Comparison of ENCODE assay signal across 8 cellular contexts in the genomic region with DNA sequence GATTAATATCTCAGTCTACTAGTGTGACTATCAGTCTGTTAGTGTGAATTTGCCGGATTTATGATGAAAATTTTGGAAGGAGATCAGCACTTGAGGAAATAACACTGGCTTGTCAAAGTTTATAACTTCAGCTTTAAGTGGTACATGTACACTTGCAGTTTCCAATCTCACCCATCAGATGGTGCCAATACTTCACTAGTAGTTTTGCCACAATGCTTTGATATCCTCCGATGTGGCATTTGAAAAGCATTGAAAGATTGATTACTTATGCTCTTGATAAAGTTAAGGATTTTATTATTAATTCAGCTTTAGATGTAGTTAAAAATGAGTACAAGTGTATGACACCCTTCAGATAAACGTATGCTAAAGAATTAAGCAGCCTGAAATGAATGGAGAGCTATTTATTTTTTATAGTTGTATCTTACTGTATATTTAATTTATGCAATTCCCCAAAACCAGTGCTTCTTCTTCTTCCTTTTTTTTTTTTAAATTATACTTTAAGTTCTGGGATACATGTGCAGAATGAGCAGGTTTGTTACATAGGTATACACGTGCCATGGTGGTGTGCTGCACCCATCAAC.
DNase-seq lines count a peak whose midpoint lies in the region; ATAC-seq and TF ChIP-seq lines count a peak whose summit lies in the region.

No MANE protein-coding gene starts in this region.

- peak overlapping the region in 1 of 2 donors; percentile 61 for H3K27ac Mint-ChIP-seq in T-cell
- no peak overlapping the region for H3K27ac Mint-ChIP-seq in neural crest cell (ENCODE audit: unreplicated experiment)

- H3K9me3 Mint-ChIP-seq in T-cell (no peaks in the 10 kb centered on the region), neural crest cell (no peaks in the 10 kb centered on the region)

- H3K36me3 Mint-ChIP-seq in T-cell (no peaks in the 10 kb centered on the region), neural crest cell (ENCODE audit: low read depth) (no peaks in the 10 kb centered on the region)

- CTCF ChIA-PET in T-cell (lab: Charles Lee) = interaction anchor here (0.5 to 6.1 kb wide), 43 partner anchors 9 to 1709 kb away, joined by 3 to 137 read pairs (median 4); no protein-coding TSS in a partner anchor

- POLR2A ChIA-PET in T-cell (lab: Charles Lee) = interaction anchor here (0.7 to 0.9 kb wide), 2 partner anchors 91 to 697 kb away, joined by 3 to 5 read pairs; no protein-coding TSS in a partner anchor

- DNase-seq in AG09309 (ENCODE audit: low read depth) (peak; percentile 32), GM12864 (ENCODE audit: low read depth) (peak; percentile 5), NCI-H1930 (lab: John Stamatoyannopoulos, UW) (peak; percentile 56 to 59), T-cell (peak in 21 of 34 experiments; percentile 8 to 46 (median 27)), epithelial cell of proximal tubule (ENCODE audit: low read depth) (peak; percentile 40), neural crest cell (ENCODE audit: low read depth, low spot score) (no peak)

- H3K4me3 ChIP-seq in AG09309 (ENCODE audit: control insufficient read depth, low read depth, low read length) (no peak overlapping the region), GM12864 (ENCODE audit: low read depth, low read length) (no peak overlapping the region), epithelial cell of proximal tubule (ENCODE audit: low read depth, low read length) (no peak overlapping the region)

- peaks cover 0 to 2% (median 1%) of the 10 kb centered on the region in 3 donors for H3K4me1 Mint-ChIP-seq in T-cell
- no peaks in the 10 kb centered on the region for H3K4me1 Mint-ChIP-seq in neural crest cell

- ATAC-seq in T-cell (replicated peaks in 1 of 4) (peak in 3 of 4 experiments; percentile 60 to 71 (median 70)), HG02970 (IDR thresholded peaks at IDR 0.05; ENCODE audit: low FRiP score, unreplicated experiment) (no peak), GM18909 (IDR thresholded peaks at IDR 0.05; ENCODE audit: poor library complexity, unreplicated experiment) (no peak)

- TF ChIP-seq CTCF in AG09309 (IDR thresholded peaks at IDR 0.05; ENCODE audit: control insufficient read depth, insufficient read depth, low read depth, low read length, missing control alignments) = peak; percentile 74
- peak; percentile 64 for TF ChIP-seq CTCF in GM12864 (IDR thresholded peaks at IDR 0.05; ENCODE audit: low read depth, low read length, missing control alignments)
- peak; percentile 88 for TF ChIP-seq CTCF in epithelial cell of proximal tubule (conservative IDR thresholded peaks at IDR 0.05; ENCODE audit: low read depth, low read length)
- TF ChIP-seq CTCF in neural crest cell (conservative IDR thresholded peaks at IDR 0.05) = peak; percentile 91

- H3K27me3 Mint-ChIP-seq in T-cell (peaks cover 0 to 3% of the 10 kb centered on the region in 2 donors), neural crest cell (ENCODE audit: low read depth) (no peaks in the 10 kb centered on the region)

- H3K4me3 Mint-ChIP-seq in T-cell (no peak overlapping the region), neural crest cell (no peak overlapping the region)

Comparison
In these comparisons a context has a peak if more than half of its experiments do, and no peak if none do; other contexts are left out.
1. ATAC-seq: peak in T-cell (3 of 4); none in HG02970 (single experiment) and GM18909 (single experiment).
2. Peak in every context shown above with its lines, with median percentiles within 50 percentile points of each other: CTCF ChIP-seq.